12 cellular contexts compared by ENCODE assay signal in genomic region chr11:67631853-67632174, GRCh38. TPM values are rescaled to one million over a fixed set of nuclear protein-coding genes. Genes with fewer than 3 reads are reported as not detected.
DNase-seq lines count a peak whose midpoint lies in the region; ATAC-seq and TF ChIP-seq lines count a peak whose summit lies in the region.
"Had no signal": no experiment of that assay in that cellular context is flagged by ENCODE, and none has a peak within 500 bp of the region (broad histone marks: within the 10 kb centered on the region; RNA-seq: fewer than 3 reads in every experiment).

No MANE protein-coding gene starts in this region.

- no peaks in the 10 kb centered on the region for H3K27me3 ChIP-seq in breast epithelium

- TF ChIP-seq POLR2A in breast epithelium (IDR thresholded peaks at IDR 0.05): no peak

- H3K27ac Mint-ChIP-seq in MCF 10A (ENCODE audit: low read depth, unreplicated experiment) (no peak overlapping the region), immature natural killer cell (peak overlapping the region in 3 of 6 donors; percentile 26 to 45 (median 44)), type B pancreatic cell (peak overlapping the region; percentile 51), osteocyte (ENCODE audit: unreplicated experiment) (no peak overlapping the region)

- H3K4me3 Mint-ChIP-seq in MCF 10A (ENCODE audit: unreplicated experiment) (peak overlapping the region; percentile 42), immature natural killer cell (peak overlapping the region; percentile 48 to 75 (median 53)), type B pancreatic cell (peak overlapping the region; percentile 78), osteocyte (ENCODE audit: unreplicated experiment) (no peak overlapping the region)

- H3K9me3 Mint-ChIP-seq in MCF 10A (ENCODE audit: unreplicated experiment): no peaks in the 10 kb centered on the region
- peaks cover 0 to 2% (median 0%) of the 10 kb centered on the region in 6 donors for H3K9me3 Mint-ChIP-seq in immature natural killer cell
- H3K9me3 Mint-ChIP-seq in type B pancreatic cell: no peaks in the 10 kb centered on the region
- no peaks in the 10 kb centered on the region for H3K9me3 Mint-ChIP-seq in osteocyte (ENCODE audit: unreplicated experiment)

- no TSS peak for BruUV-seq in MCF 10A (replicated peaks; lab: Mats Ljungman, UMichigan)

- H3K27me3 Mint-ChIP-seq in MCF 10A (ENCODE audit: insufficient read depth, unreplicated experiment) (no peaks in the 10 kb centered on the region), immature natural killer cell (ENCODE audit: low read depth in 3 of 3) (peaks cover 0 to 2% (median 0%) of the 10 kb centered on the region in 3 donors), type B pancreatic cell (no peaks in the 10 kb centered on the region), osteocyte (ENCODE audit: unreplicated experiment) (no peaks in the 10 kb centered on the region)

- H3K4me1 Mint-ChIP-seq in MCF 10A (ENCODE audit: insufficient read depth, unreplicated experiment): no peaks in the 10 kb centered on the region
- H3K4me1 Mint-ChIP-seq in immature natural killer cell: peaks cover 6 to 14% of the 10 kb centered on the region in 2 donors
- no peaks in the 10 kb centered on the region for H3K4me1 Mint-ChIP-seq in type B pancreatic cell (ENCODE audit: unreplicated experiment)
- peaks cover 6% of the 10 kb centered on the region for H3K4me1 Mint-ChIP-seq in osteocyte (ENCODE audit: unreplicated experiment)

- no peaks in the 10 kb centered on the region for H3K4me1 ChIP-seq in breast epithelium

- ATAC-seq in GM18870 (IDR thresholded peaks at IDR 0.05; ENCODE audit: unreplicated experiment): no peak

- H3K36me3 Mint-ChIP-seq in MCF 10A (ENCODE audit: insufficient read depth, unreplicated experiment): no peaks in the 10 kb centered on the region
- peaks cover 0 to under 1% (median 0%) of the 10 kb centered on the region in 3 donors for H3K36me3 Mint-ChIP-seq in immature natural killer cell
- no peaks in the 10 kb centered on the region for H3K36me3 Mint-ChIP-seq in type B pancreatic cell
- H3K36me3 Mint-ChIP-seq in osteocyte (ENCODE audit: unreplicated experiment): no peaks in the 10 kb centered on the region

- POLR2A ChIA-PET in MCF 10A (lab: Yijun Ruan, JAX): interaction anchor here (0.6 kb wide), 1 partner anchor 36 kb away, joined by 4 read pairs; no protein-coding TSS in a partner anchor

- H3K36me3 ChIP-seq in breast epithelium: no peaks in the 10 kb centered on the region

- H3K9me3 ChIP-seq in breast epithelium: no peaks in the 10 kb centered on the region

- CTCF ChIA-PET in MCF 10A (lab: Yijun Ruan, JAX): interaction anchor here (1.2 kb wide), 1 partner anchor 21 kb away, joined by 4 read pairs; no protein-coding TSS in a partner anchor

- H3K27ac ChIP-seq in breast epithelium: no peak overlapping the region

- intact Hi-C loops in MCF 10A (cut with micrococcal nuclease): no loop called here
- intact Hi-C loops in breast epithelium (cut with DNase I; ENCODE audit: low total_unique reads): no loop called here

- H3K4me3 ChIP-seq in breast epithelium: no peak overlapping the region

- DNase-seq in MCF 10A (ENCODE audit: unreplicated experiment): no peak
- no peak for DNase-seq in breast epithelium (ENCODE audit: low spot score in 2 of 2)
- DNase-seq in immature natural killer cell: no peak
- no peak for DNase-seq in type B pancreatic cell (ENCODE audit: extremely low spot score, unreplicated experiment)
- DNase-seq in osteocyte (ENCODE audit: extremely low spot score, unreplicated experiment): no peak
- DNase-seq: cerebellar nuclear complex; GF-D8; nucleus accumbens; stimulated activated CD4-positive, alpha-beta T cell treated with anti-CD3 and anti-CD28 coated beads, Interleukin-15, amount 100 ng/mL, for 24 hours; stimulated activated naive CD4-positive, alpha-beta T cell had no signal

- TF ChIP-seq CTCF in MCF 10A (IDR thresholded peaks at IDR 0.05; ENCODE audit: unreplicated experiment) (no peak), breast epithelium (IDR thresholded peaks at IDR 0.05) (no peak), type B pancreatic cell (conservative IDR thresholded peaks at IDR 0.05) (no peak), osteocyte (IDR thresholded peaks at IDR 0.05) (no peak)

RNA-seq across cellular contexts. Expression of gene NUDT8, which starts 2.1 kb away (rescaled TPM):
- 3.6 and 6.9 TPM in 2 replicates for total RNA-seq in MCF 10A (2022)
- total RNA-seq in breast epithelium: 10 to 100 TPM in 2 of 3 donors, 1 to 10 TPM in 1; 9.7 to 15.1 (median 12.0) TPM
- polyA plus RNA-seq in immature natural killer cell: 10 to 100 TPM; 10.1 to 13.4 (median 12.3) TPM
- total RNA-seq in type B pancreatic cell (ENCODE audit: low replicate concordance): 10.3 and 16.0 TPM in 2 replicates
- 5.9 and 8.0 TPM in 2 replicates for total RNA-seq in osteocyte

RNA-seq across cellular contexts. Expression of gene TBX10, which starts 7.7 kb away (rescaled TPM):
- total RNA-seq in MCF 10A (2022) (not detected in 2 replicates), breast epithelium (not detected), type B pancreatic cell (ENCODE audit: low replicate concordance) (not detected in 2 replicates), osteocyte (not detected in 2 replicates)
- not detected for polyA plus RNA-seq in immature natural killer cell
- total RNA-seq: NCI-H460 had no signal

RNA-seq across cellular contexts. Expression of gene ACY3, which starts 18.7 kb away (rescaled TPM):
- total RNA-seq in MCF 10A (2022) (not detected in 2 replicates), breast epithelium (under 1 TPM in 2 of 3 donors, not detected in 1; 0.66 to 0.73 TPM), type B pancreatic cell (ENCODE audit: low replicate concordance) (2.2 and 5.8 TPM in 2 replicates), osteocyte (not detected in 2 replicates)
- under 1 TPM in 2 of 3 donors, not detected in 1; 0.41 to 0.98 TPM for polyA plus RNA-seq in immature natural killer cell
- total RNA-seq: NCI-H460 had no signal

RNA-seq across cellular contexts. Expression of gene NDUFV1, which starts 25.1 kb away (rescaled TPM):
- total RNA-seq in MCF 10A (2022) (158 and 223 TPM in 2 replicates), breast epithelium (100 to 1,000 TPM; 159 to 222 (median 186) TPM), type B pancreatic cell (ENCODE audit: low replicate concordance) (220 and 226 TPM in 2 replicates), osteocyte (180 and 185 TPM in 2 replicates)
- polyA plus RNA-seq in immature natural killer cell: 100 to 1,000 TPM; 173 to 261 (median 195) TPM

RNA-seq across cellular contexts. Expression of gene ALDH3B2, which starts 42.6 kb away (rescaled TPM):
- total RNA-seq in MCF 10A (2022) (not detected in 2 replicates), breast epithelium (10 to 100 TPM in 2 of 3 donors, under 1 TPM in 1; 0.32 to 62.3 (median 44.1) TPM), type B pancreatic cell (ENCODE audit: low replicate concordance) (4.8 and 9.4 TPM in 2 replicates), osteocyte (not detected in 2 replicates)
- polyA plus RNA-seq in immature natural killer cell: not detected
- total RNA-seq: NCI-H460 had no signal
